20 cellular contexts compared by ENCODE assay signal in genomic region chr5:170748986-170749385, GRCh38. TPM values are rescaled to one million over a fixed set of nuclear protein-coding genes. Genes with fewer than 3 reads are reported as not detected.
"Had no signal": no experiment of that assay in that cellular context is flagged by ENCODE, and none has a peak within 500 bp of the region (broad histone marks: within the 10 kb centered on the region; RNA-seq: fewer than 3 reads in every experiment).

No MANE protein-coding gene starts in this region.

- H2AFZ ChIP-seq: hepatocyte had no signal

- H3K4me3 ChIP-seq: coronary artery, hepatocyte, lower lobe of right lung, tibial nerve had no signal

- ATAC-seq: esophagus mucosa; lower lobe of right lung; natural killer cell treated with Interleukin-12 subunit alpha and Interleukin-12 subunit beta and Interleukin-15 and Interleukin-18, amount 100 ng/mL, for 72 hours; SK-N-SH treated with all-trans-retinoic acid at 6 μM for 48 hours; T-cell had no signal

- H3K36me3 ChIP-seq: brain microvascular endothelial cell, lower lobe of right lung, tibial nerve had no signal

- H3K79me2 ChIP-seq: hepatocyte had no signal

- H3K9me3 ChIP-seq: lower lobe of right lung, tibial nerve had no signal

- H3K9me3 Mint-ChIP-seq: activated CD4-positive, alpha-beta T cell treated with anti-CD3 and anti-CD28 coated beads, Interleukin-2, amount 10 ng/mL, durations not matched to agents 7 days and 5 days; natural killer cell treated with Interleukin-12 subunit alpha and Interleukin-12 subunit beta and Interleukin-15 and Interleukin-18, amount 100 ng/mL, for 72 hours; stimulated activated naive CD8-positive, alpha-beta T cell treated with anti-CD3 and anti-CD28 coated beads, Interleukin-15, Interleukin-2, amounts not matched to agents 100 ng/mL and 50 ng/mL, for 24 hours; T-cell had no signal

- H3K4me2 ChIP-seq: hepatocyte had no signal

- H3K4me3 Mint-ChIP-seq: activated CD4-positive, alpha-beta T cell treated with anti-CD3 and anti-CD28 coated beads, Interleukin-2, amount 10 ng/mL, durations not matched to agents 7 days and 5 days; natural killer cell treated with Interleukin-12 subunit alpha and Interleukin-12 subunit beta and Interleukin-15 and Interleukin-18, amount 100 ng/mL, for 72 hours; stimulated activated naive CD8-positive, alpha-beta T cell treated with anti-CD3 and anti-CD28 coated beads, Interleukin-15, Interleukin-2, amounts not matched to agents 100 ng/mL and 50 ng/mL, for 24 hours; T-cell had no signal

- H3K27me3 ChIP-seq: hepatocyte had no signal

- H3K27ac Mint-ChIP-seq: activated CD4-positive, alpha-beta T cell treated with anti-CD3 and anti-CD28 coated beads, Interleukin-2, amount 10 ng/mL, durations not matched to agents 7 days and 5 days; natural killer cell treated with Interleukin-12 subunit alpha and Interleukin-12 subunit beta and Interleukin-15 and Interleukin-18, amount 100 ng/mL, for 72 hours; stimulated activated naive CD8-positive, alpha-beta T cell treated with anti-CD3 and anti-CD28 coated beads, Interleukin-15, Interleukin-2, amounts not matched to agents 100 ng/mL and 50 ng/mL, for 24 hours; T-cell had no signal

- H3K36me3 Mint-ChIP-seq: natural killer cell treated with Interleukin-12 subunit alpha and Interleukin-12 subunit beta and Interleukin-15 and Interleukin-18, amount 100 ng/mL, for 72 hours; T-cell had no signal

- DNase-seq: activated CD4-positive, alpha-beta T cell treated with anti-CD3 and anti-CD28 coated beads, Interleukin-2, amount 10 ng/mL, durations not matched to agents 7 days and 5 days; activated CD8-positive, alpha-beta memory T cell treated with anti-CD3 and anti-CD28 coated beads for 24 hours; activated CD8-positive, alpha-beta memory T cell treated with anti-CD3 and anti-CD28 coated beads, Interleukin-2, amount 50 U/mL, for 48 hours; activated effector memory CD4-positive, alpha-beta T cell treated with Interleukin-2 at 50 U/mL for 16 hours; activated naive CD4-positive, alpha-beta T cell treated with anti-CD3 and anti-CD28 coated beads, Interleukin-2, amount 50 U/mL, for 16 hours; activated T-cell treated with anti-CD3 and anti-CD28 coated beads, Interleukin-2, amount 50 U/mL, for 48 hours; aorta; brain microvascular endothelial cell; left colon; lower lobe of right lung; posterior cingulate gyrus; retina; T-cell had no signal

- H3K27ac ChIP-seq: brain microvascular endothelial cell, coronary artery, lower lobe of right lung, tibial nerve had no signal

RNA-seq across cellular contexts. Expression of gene GABRP, which starts 34.5 kb away (rescaled TPM):
- total RNA-seq: activated CD4-positive, alpha-beta T cell treated with anti-CD3 and anti-CD28 coated beads, Interleukin-2, amount 10 ng/mL, durations not matched to agents 7 days and 5 days; natural killer cell treated with Interleukin-12 subunit alpha and Interleukin-12 subunit beta and Interleukin-15 and Interleukin-18, amount 100 ng/mL, for 72 hours had no signal
